2 cellular contexts compared by ENCODE assay signal in the genomic region with DNA sequence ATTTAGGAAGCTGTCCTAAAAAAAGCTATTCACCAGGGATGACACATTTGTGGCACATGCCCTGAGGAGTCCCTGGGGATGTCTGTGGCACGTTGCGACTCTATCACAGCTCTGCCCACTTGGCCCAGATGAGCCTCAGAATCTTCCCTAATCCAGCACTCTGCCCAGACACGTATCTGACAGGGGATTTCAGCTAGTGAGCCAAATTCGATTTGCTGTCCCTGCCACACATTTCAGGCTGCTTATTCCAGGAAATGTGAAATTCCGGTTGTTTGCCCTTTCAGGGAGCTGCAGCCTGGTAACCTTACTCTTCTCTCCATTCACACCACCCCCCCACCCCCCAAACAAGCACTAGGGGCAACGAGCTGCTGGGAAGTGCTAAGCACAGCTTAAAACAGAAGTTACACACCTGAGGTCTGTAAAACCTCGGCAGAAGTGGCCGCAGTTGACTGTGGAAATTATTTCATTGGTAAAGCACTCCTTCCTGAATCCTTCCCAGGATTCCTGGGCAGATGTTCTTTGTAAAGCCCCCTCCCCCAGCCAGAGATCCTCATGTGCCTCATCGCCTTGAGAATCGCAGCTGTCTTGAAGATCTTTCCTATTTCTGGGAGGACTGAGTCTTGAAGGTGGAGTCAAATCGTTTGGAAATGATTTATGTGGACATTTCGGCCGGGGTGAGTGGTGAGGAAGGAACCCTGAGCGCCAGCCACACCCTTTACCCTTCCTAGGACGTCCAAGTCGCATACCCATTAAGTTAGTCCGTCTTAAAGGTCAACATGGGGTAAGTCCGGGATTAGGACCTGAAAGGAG.
TF ChIP-seq lines count a peak whose summit lies in the region.

No MANE protein-coding gene starts in this region.

TF ChIP-seq in H1, 55 proteins besides CTCF, POLR2A, EP300 and RAD21 (continued from another document):
- no peak for TF ChIP-seq RFX5 (IDR thresholded peaks at IDR 0.05; ENCODE audit: borderline replicate concordance, low read depth, low read length)
- no peak for TF ChIP-seq CBX5 (IDR thresholded peaks at IDR 0.05; ENCODE audit: low read depth, low read length)
- TF ChIP-seq BCL11A (IDR thresholded peaks at IDR 0.05; ENCODE audit: low read depth in 2 of 2, low read length in 2 of 2): no peak
- TF ChIP-seq ASH2L (IDR thresholded peaks at IDR 0.05; ENCODE audit: low read length): no peak
- no peak for TF ChIP-seq GABPA (IDR thresholded peaks at IDR 0.05; ENCODE audit: borderline replicate concordance, insufficient read depth, low read length)
- TF ChIP-seq CREB1 (IDR thresholded peaks at IDR 0.05): no peak
- no peak for TF ChIP-seq SUZ12 (IDR thresholded peaks at IDR 0.05; ENCODE audit: low read length)
- TF ChIP-seq RNF2 (IDR thresholded peaks at IDR 0.05; ENCODE audit: borderline replicate concordance, low read depth, low read length, missing control alignments, poor library complexity, severe bottlenecking): no peak
- TF ChIP-seq HDAC6 (IDR thresholded peaks at IDR 0.05; ENCODE audit: low read depth, low read length): no peak
- TF ChIP-seq, protein P1, sequence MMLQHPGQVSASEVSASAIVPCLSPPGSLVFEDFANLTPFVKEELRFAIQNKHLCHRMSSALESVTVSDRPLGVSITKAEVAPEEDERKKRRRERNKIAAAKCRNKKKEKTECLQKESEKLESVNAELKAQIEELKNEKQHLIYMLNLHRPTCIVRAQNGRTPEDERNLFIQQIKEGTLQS (IDR thresholded peaks at IDR 0.05; ENCODE audit: insufficient read depth, low read depth, low read length): no peak
- TF ChIP-seq KDM4A (IDR thresholded peaks at IDR 0.05; ENCODE audit: low read depth, low read length, severe bottlenecking): no peak
- no peak for TF ChIP-seq YY1 (IDR thresholded peaks at IDR 0.05; ENCODE audit: low read depth, low read length)
- TF ChIP-seq, protein P2, sequence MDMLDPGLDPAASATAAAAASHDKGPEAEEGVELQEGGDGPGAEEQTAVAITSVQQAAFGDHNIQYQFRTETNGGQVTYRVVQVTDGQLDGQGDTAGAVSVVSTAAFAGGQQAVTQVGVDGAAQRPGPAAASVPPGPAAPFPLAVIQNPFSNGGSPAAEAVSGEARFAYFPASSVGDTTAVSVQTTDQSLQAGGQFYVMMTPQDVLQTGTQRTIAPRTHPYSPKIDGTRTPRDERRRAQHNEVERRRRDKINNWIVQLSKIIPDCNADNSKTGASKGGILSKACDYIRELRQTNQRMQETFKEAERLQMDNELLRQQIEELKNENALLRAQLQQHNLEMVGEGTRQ (IDR thresholded peaks at IDR 0.05; ENCODE audit: low read length): no peak
- no peak for TF ChIP-seq PHF8 (conservative IDR thresholded peaks at IDR 0.05; ENCODE audit: low read depth, low read length)
- no peak for TF ChIP-seq BACH1 (IDR thresholded peaks at IDR 0.05; ENCODE audit: low read length)

TF ChIP-seq in HEK293T, 16 proteins besides CTCF, POLR2A, EP300 and RAD21 (continued from another document):
- no peak for TF ChIP-seq BHLHE40 (IDR thresholded peaks at IDR 0.05; ENCODE audit: borderline replicate concordance)
- TF ChIP-seq SP1 (IDR thresholded peaks at IDR 0.05): no peak
TF ChIP-seq in HEK293T: peak in this region for 0.
